8 cellular contexts compared by ENCODE assay signal in the genomic region with DNA sequence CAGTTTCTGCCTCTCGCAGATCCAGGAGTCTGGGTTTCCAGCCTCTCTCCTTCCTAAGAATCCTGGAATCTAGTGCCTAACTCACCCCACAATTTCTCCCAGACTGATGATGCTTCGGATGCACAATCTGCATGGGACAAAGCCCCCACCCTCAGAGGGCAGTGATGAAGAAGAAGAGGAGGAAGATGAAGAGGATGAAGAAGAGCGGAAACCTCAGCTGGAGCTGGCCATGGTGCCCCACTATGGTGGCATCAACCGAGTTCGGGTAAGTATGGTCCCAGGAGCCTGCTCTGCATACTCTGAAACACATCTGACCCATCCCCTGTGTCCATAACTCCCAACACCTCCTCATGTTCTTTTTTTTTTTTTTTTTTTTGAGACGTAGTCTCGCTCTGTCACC. TPM values are rescaled to one million over a fixed set of nuclear protein-coding genes. Genes with fewer than 3 reads are reported as not detected.
DNase-seq lines count a peak whose midpoint lies in the region; ATAC-seq and TF ChIP-seq lines count a peak whose summit lies in the region.

No MANE protein-coding gene starts in this region.

- in situ Hi-C loops in brain microvascular endothelial cell (cut with HindIII; ENCODE audit: low pct_ligation_motif_present, low sequenced_read_pairs) = no loop called here

- H3K4me3 ChIP-seq in left ventricle myocardium inferior (peak overlapping the region; percentile 96), brain microvascular endothelial cell (ENCODE audit: low read depth, low read length) (peak overlapping the region; percentile 97), mesodermal cell (ENCODE audit: extremely low read depth, insufficient read depth, low read length, poor library complexity, severe bottlenecking) (peak overlapping the region; percentile 97), uterus (peak overlapping the region; percentile 87 to 96)

- H3K27ac ChIP-seq in left ventricle myocardium inferior (replicated peaks) (peak overlapping the region; percentile 90), brain microvascular endothelial cell (peak overlapping the region; percentile 81), mesodermal cell (ENCODE audit: low read depth, low read length, severe bottlenecking) (peak overlapping the region; percentile 68), uterus (peak overlapping the region; percentile 87 to 91)

- TF ChIP-seq POLR2A in uterus (IDR thresholded peaks at IDR 0.05) = no peak

- peaks cover 35% of the 10 kb centered on the region for H3K4me1 ChIP-seq in left ventricle myocardium inferior
- peaks cover 9% of the 10 kb centered on the region for H3K4me1 ChIP-seq in mesodermal cell (ENCODE audit: control insufficient read depth, insufficient read depth, low read length, poor library complexity, severe bottlenecking)
- no peaks in the 10 kb centered on the region for H3K4me1 ChIP-seq in uterus

- intact Hi-C loops in left ventricle myocardium inferior (cut with micrococcal nuclease) (no loop called here), Right ventricle myocardium superior (cut with DNase I) (no loop called here), uterus (cut with DNase I; ENCODE audit: low total_unique reads) (loop anchor here (10.0 kb wide), 1 partner anchor 52 kb away; a partner anchor contains a TSS)

- H3K36me3 ChIP-seq in left ventricle myocardium inferior (peaks cover 46% of the 10 kb centered on the region), brain microvascular endothelial cell (replicated peaks) (peaks cover 41% of the 10 kb centered on the region), mesodermal cell (ENCODE audit: control insufficient read depth, insufficient read depth, low read length) (peaks cover 47% of the 10 kb centered on the region), uterus (no peaks in the 10 kb centered on the region)

- DNase-seq in left ventricle myocardium inferior (no peak), Right ventricle myocardium superior (no peak), brain microvascular endothelial cell (no peak), uterus (no peak), SIG-M5 (lab: John Stamatoyannopoulos, UW) (no peak)

- H3K9me3 ChIP-seq in left ventricle myocardium inferior (replicated peaks) = no peaks in the 10 kb centered on the region
- no peaks in the 10 kb centered on the region for H3K9me3 ChIP-seq in mesodermal cell (ENCODE audit: control insufficient read depth, low read length)
- no peaks in the 10 kb centered on the region for H3K9me3 ChIP-seq in uterus

- H3K27me3 ChIP-seq in left ventricle myocardium inferior (ENCODE audit: low read depth) (peaks cover 24% of the 10 kb centered on the region), brain microvascular endothelial cell (replicated peaks) (peaks cover 17% of the 10 kb centered on the region), uterus (peaks cover 0 to 2% of the 10 kb centered on the region in 2 donors)

- 60 to 80% methylated on average over 1 to 4 of the region's 7 CpGs for WGBS in mesodermal cell (ENCODE audit: insufficient coverage in 2 of 2), 2 experiments

- ATAC-seq in Right ventricle myocardium superior (ENCODE audit: poor library complexity) (no peak), GM19023 (IDR thresholded peaks at IDR 0.05; ENCODE audit: unreplicated experiment) (no peak), GM21825 (IDR thresholded peaks at IDR 0.05; ENCODE audit: unreplicated experiment) (no peak)

- no peak for TF ChIP-seq CTCF in left ventricle myocardium inferior (IDR thresholded peaks at IDR 0.05; ENCODE audit: borderline replicate concordance)
- TF ChIP-seq CTCF in brain microvascular endothelial cell (IDR thresholded peaks at IDR 0.05; ENCODE audit: low read depth, low read length, missing control alignments) = no peak
- TF ChIP-seq CTCF in uterus (IDR thresholded peaks at IDR 0.05) = no peak

RNA-seq across cellular contexts. Expression of a gene that starts 0.8 kb away (rescaled TPM):
- total RNA-seq in left ventricle myocardium inferior (17.0 TPM), Right ventricle myocardium superior (16.9 TPM), uterus (10 to 100 TPM in 2 of 4 donors, 1 to 10 TPM in 2; 7.7 to 33.8 (median 21.3) TPM)
- 15.2 TPM for polyA plus RNA-seq in mesodermal cell (2013, experiment 1 of 2)
- polyA plus RNA-seq in mesodermal cell (2013, experiment 2 of 2) = 12.7 TPM

RNA-seq across cellular contexts. Expression of a gene that starts 8.8 kb away (rescaled TPM):
- total RNA-seq in left ventricle myocardium inferior = 0.27 TPM
- 0.24 TPM for total RNA-seq in Right ventricle myocardium superior
- polyA plus RNA-seq in mesodermal cell (2013, experiment 1 of 2) = 0.70 TPM
- 0.35 TPM for polyA plus RNA-seq in mesodermal cell (2013, experiment 2 of 2)
- 1 to 10 TPM in 2 of 4 donors, under 1 TPM in 1, not detected in 1; 0.29 to 2.2 (median 1.2) TPM for total RNA-seq in uterus

RNA-seq across cellular contexts. Expression of a gene that starts 22.6 kb away (rescaled TPM):
- total RNA-seq in left ventricle myocardium inferior (32.1 TPM), Right ventricle myocardium superior (29.8 TPM), uterus (10 to 100 TPM in 3 of 4 donors, 1 to 10 TPM in 1; 7.2 to 70.3 (median 36.5) TPM)
- 105 TPM for polyA plus RNA-seq in mesodermal cell (2013, experiment 1 of 2)
- polyA plus RNA-seq in mesodermal cell (2013, experiment 2 of 2) = 98.2 TPM

RNA-seq across cellular contexts. Expression of a gene that starts 53.1 kb away (rescaled TPM):
- total RNA-seq in left ventricle myocardium inferior (0.30 TPM), Right ventricle myocardium superior (0.54 TPM), uterus (1 to 10 TPM in 1 of 4 donors, under 1 TPM in 2, not detected in 1; under 0.01 to 2.4 (median 0.21) TPM)
- polyA plus RNA-seq in mesodermal cell (2013, experiment 1 of 2) = 6.8 TPM
- polyA plus RNA-seq in mesodermal cell (2013, experiment 2 of 2) = 4.9 TPM

RNA-seq across cellular contexts. Expression of a gene that starts 55.2 kb away (rescaled TPM):
- total RNA-seq in left ventricle myocardium inferior = 68.4 TPM
- total RNA-seq in Right ventricle myocardium superior = 69.5 TPM
- 336 TPM for polyA plus RNA-seq in mesodermal cell (2013, experiment 1 of 2)
- polyA plus RNA-seq in mesodermal cell (2013, experiment 2 of 2) = 302 TPM
- total RNA-seq in uterus = 100 to 1,000 TPM in 2 of 4 donors, 10 to 100 TPM in 2; 58.5 to 137 (median 89.3) TPM
